Comparison of ENCODE assay signal across 1 cellular context in genomic region chr6:1605822-1606532, GRCh38.
TF ChIP-seq lines count a peak whose summit lies in the region.

No MANE protein-coding gene starts in this region.

TF ChIP-seq in HepG2, 621 proteins besides CTCF, POLR2A, EP300 and RAD21 (continued from another document):
- TF ChIP-seq ZBTB4 (CRISPR knock-in tag; IDR thresholded peaks at IDR 0.05; ENCODE audit: borderline replicate concordance) (no peak), RNF2 (conservative IDR thresholded peaks at IDR 0.05; ENCODE audit: low read depth) (0 out of 2 replicates have a peak, but pooled peaks have one; percentile 46), ZNF280D (CRISPR knock-in tag; IDR thresholded peaks at IDR 0.05) (no peak), RXRB (CRISPR knock-in tag; IDR thresholded peaks at IDR 0.05; ENCODE audit: borderline replicate concordance) (no peak), EZH2 (conservative IDR thresholded peaks at IDR 0.05; ENCODE audit: low read depth, low read length) (peak; percentile 96)
